Comparison of ENCODE assay signal across 2 cellular contexts in the genomic region with DNA sequence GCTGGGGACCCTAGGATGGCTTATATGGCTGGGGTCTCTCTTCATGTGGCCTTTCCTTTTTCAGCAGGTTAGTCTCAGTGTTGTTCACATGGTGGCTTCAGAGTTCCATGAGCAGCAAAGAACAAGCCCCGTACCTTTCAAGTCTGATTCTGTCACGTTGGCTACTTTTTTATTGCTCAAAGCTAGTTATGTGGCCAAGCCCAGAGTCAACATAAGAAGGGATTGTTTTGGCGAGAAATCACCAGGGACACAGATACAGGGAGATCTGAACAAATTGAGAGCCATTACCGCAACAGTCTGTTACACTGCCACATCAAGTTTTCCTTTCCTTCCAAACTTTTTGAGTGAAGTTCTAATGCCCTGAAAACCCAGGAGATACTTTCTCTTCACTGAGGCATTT.
TF ChIP-seq lines count a peak whose summit lies in the region.

No MANE protein-coding gene starts in this region.

TF ChIP-seq in IMR-90, 13 proteins besides CTCF, POLR2A, EP300 and RAD21:
- TF ChIP-seq NFE2L2 (IDR thresholded peaks at IDR 0.05; ENCODE audit: low read depth, low read length) (no peak), CEBPB (IDR thresholded peaks at IDR 0.05; ENCODE audit: low read depth, low read length) (no peak), FOS (IDR thresholded peaks at IDR 0.05; ENCODE audit: low read depth, low read length) (no peak), RFX5 (IDR thresholded peaks at IDR 0.05; ENCODE audit: low read depth, low read length) (no peak), BHLHE40 (IDR thresholded peaks at IDR 0.05; ENCODE audit: low read depth, low read length) (no peak), MAFK (IDR thresholded peaks at IDR 0.05; ENCODE audit: low read depth, low read length) (no peak), SMC3 (IDR thresholded peaks at IDR 0.05; ENCODE audit: low read depth, low read length) (no peak), MAZ (IDR thresholded peaks at IDR 0.05; ENCODE audit: borderline replicate concordance, low read depth, low read length) (no peak), CHD1 (IDR thresholded peaks at IDR 0.05; ENCODE audit: low read depth, low read length) (no peak), RCOR1 (IDR thresholded peaks at IDR 0.05; ENCODE audit: insufficient replicate concordance, low read length) (no peak), MXI1 (IDR thresholded peaks at IDR 0.05; ENCODE audit: borderline replicate concordance, low read depth, low read length) (no peak)
- TF ChIP-seq, protein P1, sequence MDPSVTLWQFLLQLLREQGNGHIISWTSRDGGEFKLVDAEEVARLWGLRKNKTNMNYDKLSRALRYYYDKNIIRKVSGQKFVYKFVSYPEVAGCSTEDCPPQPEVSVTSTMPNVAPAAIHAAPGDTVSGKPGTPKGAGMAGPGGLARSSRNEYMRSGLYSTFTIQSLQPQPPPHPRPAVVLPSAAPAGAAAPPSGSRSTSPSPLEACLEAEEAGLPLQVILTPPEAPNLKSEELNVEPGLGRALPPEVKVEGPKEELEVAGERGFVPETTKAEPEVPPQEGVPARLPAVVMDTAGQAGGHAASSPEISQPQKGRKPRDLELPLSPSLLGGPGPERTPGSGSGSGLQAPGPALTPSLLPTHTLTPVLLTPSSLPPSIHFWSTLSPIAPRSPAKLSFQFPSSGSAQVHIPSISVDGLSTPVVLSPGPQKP (IDR thresholded peaks at IDR 0.05; ENCODE audit: borderline replicate concordance, low read depth, low read length) = no peak
- TF ChIP-seq, protein P2, sequence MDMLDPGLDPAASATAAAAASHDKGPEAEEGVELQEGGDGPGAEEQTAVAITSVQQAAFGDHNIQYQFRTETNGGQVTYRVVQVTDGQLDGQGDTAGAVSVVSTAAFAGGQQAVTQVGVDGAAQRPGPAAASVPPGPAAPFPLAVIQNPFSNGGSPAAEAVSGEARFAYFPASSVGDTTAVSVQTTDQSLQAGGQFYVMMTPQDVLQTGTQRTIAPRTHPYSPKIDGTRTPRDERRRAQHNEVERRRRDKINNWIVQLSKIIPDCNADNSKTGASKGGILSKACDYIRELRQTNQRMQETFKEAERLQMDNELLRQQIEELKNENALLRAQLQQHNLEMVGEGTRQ (IDR thresholded peaks at IDR 0.05; ENCODE audit: low read depth, low read length) = no peak

TF ChIP-seq in GM12891, 5 proteins besides CTCF, POLR2A, EP300 and RAD21:
- TF ChIP-seq TAF1 (IDR thresholded peaks at IDR 0.05; ENCODE audit: low read depth, low read length) (no peak), PAX5 (IDR thresholded peaks at IDR 0.05; ENCODE audit: insufficient read depth, low read length, severe bottlenecking) (no peak), SPI1 (IDR thresholded peaks at IDR 0.05; ENCODE audit: low read depth, low read length) (no peak), POU2F2 (IDR thresholded peaks at IDR 0.05; ENCODE audit: low read depth, low read length) (no peak)
